Comparison of ENCODE assay signal across 8 cellular contexts in the genomic region with DNA sequence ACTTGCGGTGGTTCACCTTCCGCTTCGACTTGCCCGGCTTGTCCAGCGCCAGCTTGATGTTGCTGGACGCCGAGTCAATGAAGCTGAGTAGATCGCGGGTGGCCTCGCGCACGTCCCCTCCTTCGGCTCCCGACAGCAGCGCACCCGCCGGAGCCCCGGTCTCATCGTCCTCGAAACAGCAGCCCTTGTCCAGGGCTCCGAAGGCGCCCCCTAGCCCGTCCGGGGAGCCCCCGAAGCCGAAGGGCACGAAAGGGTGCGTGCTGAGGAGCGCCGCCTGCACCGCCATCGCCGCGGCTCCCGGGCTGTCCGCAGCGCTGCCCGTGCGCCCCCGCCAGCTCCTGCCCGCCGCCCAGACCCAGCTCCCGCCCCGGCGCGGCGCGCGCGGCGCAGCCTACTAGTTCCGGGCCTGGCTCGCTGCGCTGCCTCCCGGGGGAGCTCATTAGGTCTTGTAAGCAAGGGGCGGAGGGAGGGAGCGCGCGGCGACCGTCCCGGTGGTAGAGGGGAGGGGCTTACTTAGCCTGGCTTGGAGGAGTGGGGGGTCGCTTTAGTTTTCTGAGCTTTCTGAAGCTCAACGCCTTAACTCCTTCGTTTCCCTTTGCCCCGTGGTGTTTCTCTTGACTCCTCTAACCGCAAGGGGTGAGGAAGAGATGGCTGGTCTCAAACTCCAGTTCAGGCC. TPM values are rescaled to one million over a fixed set of nuclear protein-coding genes. Genes with fewer than 3 reads are reported as not detected.
DNase-seq lines count a peak whose midpoint lies in the region; ATAC-seq and TF ChIP-seq lines count a peak whose summit lies in the region.

A gene with protein sequence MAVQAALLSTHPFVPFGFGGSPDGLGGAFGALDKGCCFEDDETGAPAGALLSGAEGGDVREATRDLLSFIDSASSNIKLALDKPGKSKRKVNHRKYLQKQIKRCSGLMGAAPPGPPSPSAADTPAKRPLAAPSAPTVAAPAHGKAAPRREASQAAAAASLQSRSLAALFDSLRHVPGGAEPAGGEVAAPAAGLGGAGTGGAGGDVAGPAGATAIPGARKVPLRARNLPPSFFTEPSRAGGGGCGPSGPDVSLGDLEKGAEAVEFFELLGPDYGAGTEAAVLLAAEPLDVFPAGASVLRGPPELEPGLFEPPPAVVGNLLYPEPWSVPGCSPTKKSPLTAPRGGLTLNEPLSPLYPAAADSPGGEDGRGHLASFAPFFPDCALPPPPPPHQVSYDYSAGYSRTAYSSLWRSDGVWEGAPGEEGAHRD (minus strand): TSS at position 421 of the 676 bp plus-strand sequence. CDS start 135 bp downstream, at position 286.

- POLR2A ChIA-PET in T-cell (lab: Charles Lee), result no interaction called here

- H3K36me3 Mint-ChIP-seq in CD14-positive monocyte (peaks cover 0 to 2% of the 10 kb centered on the region in 2 donors), T-cell (no peaks in the 10 kb centered on the region)

- H3K27me3 Mint-ChIP-seq in CD14-positive monocyte (ENCODE audit: low read depth in 3 of 3) (peaks cover 50 to 78% (median 61%) of the 10 kb centered on the region in 3 donors), T-cell (peaks cover 59 to 63% of the 10 kb centered on the region in 2 donors)

- DNase-seq in CD14-positive monocyte (ENCODE audit: low spot score), result no peak
- DNase-seq in T-cell, result peak in 19 of 34 experiments; percentile 10 to 55 (median 21)
- DNase-seq in kidney tubule cell (ENCODE audit: low spot score), result peak; percentile 31
- DNase-seq in stimulated activated CD4-positive, alpha-beta T cell treated with anti-CD3 and anti-CD28 coated beads, Interleukin-1b, Interleukin-23, amount 100 ng/mL, for 48 hours, result peak; percentile 22

- TF ChIP-seq CTCF in CD14-positive monocyte (IDR thresholded peaks at IDR 0.05), result no peak

- peak; percentile 50 for ATAC-seq in HG03139 (IDR thresholded peaks at IDR 0.05; ENCODE audit: unreplicated experiment)
- peak; percentile 69 to 87 (median 76) for ATAC-seq in T-cell (replicated peaks in 1 of 4)
- no peak for ATAC-seq in HG03457 (IDR thresholded peaks at IDR 0.05; ENCODE audit: unreplicated experiment)
- no peak for ATAC-seq in HG03175 (IDR thresholded peaks at IDR 0.05; ENCODE audit: unreplicated experiment)

- H3K27ac ChIP-seq in cingulate gyrus (ENCODE audit: low read depth, low read length), result peak within 1 kb of the TSS; percentile 88

- CTCF ChIA-PET in T-cell (lab: Charles Lee), result interaction anchor here in 1 of 2 donors (0.6 to 0.9 kb wide), 4 partner anchors 22 to 549 kb away, joined by 3 to 6 read pairs (median 4); no protein-coding TSS in a partner anchor

- intact Hi-C loops in CD14-positive monocyte (cut with micrococcal nuclease), result no loop called here

- H3K4me3 Mint-ChIP-seq in CD14-positive monocyte, result peak within 1 kb of the TSS; percentile 51 to 82
- peak within 1 kb of the TSS; percentile 66 to 69 (median 68) for H3K4me3 Mint-ChIP-seq in T-cell

- H3K9me3 Mint-ChIP-seq in CD14-positive monocyte (peaks cover 0 to 17% (median 2%) of the 10 kb centered on the region in 7 donors), T-cell (no peaks in the 10 kb centered on the region)

- no peak within 1 kb of the TSS for H3K27ac Mint-ChIP-seq in CD14-positive monocyte
- no peak within 1 kb of the TSS for H3K27ac Mint-ChIP-seq in T-cell

- peaks cover 4% of the 10 kb centered on the region for H3K4me1 Mint-ChIP-seq in CD14-positive monocyte
- peaks cover 7 to 18% (median 16%) of the 10 kb centered on the region in 3 donors for H3K4me1 Mint-ChIP-seq in T-cell

RNA-seq across cellular contexts. Expression of the gene that starts here (rescaled TPM):
- not detected for polyA plus RNA-seq in CD14-positive monocyte
- total RNA-seq in T-cell, result under 1 TPM in 1 of 5 donors, not detected in 4; 0.18 TPM

Comparison
In these comparisons a context has a peak if more than half of its experiments do, and no peak if none do; other contexts are left out.
1. Peak in DNase-seq and ATAC-seq in T-cell; RNA of the gene not detected or under 1 TPM.